1 cellular context compared by ENCODE assay signal in the genomic region with DNA sequence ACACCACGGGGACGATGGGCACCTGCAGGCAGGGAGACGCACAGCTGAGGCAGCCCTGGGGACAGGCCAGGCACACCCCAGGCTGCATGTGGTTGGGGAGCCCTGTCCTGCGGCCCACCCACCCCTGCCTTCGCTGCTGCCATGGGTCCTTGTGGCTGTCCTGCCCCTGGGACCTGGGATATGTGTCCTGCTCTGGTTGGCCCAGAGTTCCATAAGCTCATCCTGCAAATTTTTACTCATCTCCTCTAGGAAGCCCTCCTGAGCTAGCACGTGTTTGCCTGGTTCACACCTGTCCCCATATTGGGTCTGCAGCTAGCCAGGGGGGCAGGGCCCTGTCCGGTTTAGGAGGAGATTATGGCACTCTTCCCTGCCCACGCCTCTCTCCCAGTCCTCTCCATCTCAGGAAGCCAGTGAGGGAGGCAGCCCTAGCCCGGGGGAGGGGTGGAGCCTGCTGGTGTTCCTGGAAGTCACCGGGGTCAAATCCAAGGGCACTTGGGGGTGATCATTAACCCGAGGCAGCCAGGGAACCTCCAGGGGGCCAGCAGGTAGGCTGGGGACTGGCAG.
A peak's percentile ranks its signal among the peaks of the same experiment; 100 is the strongest.
TF ChIP-seq lines count a peak whose summit lies in the region.

No MANE protein-coding gene starts in this region.

TF ChIP-seq in HepG2, 621 proteins besides CTCF, POLR2A, EP300 and RAD21 (continued from another document and continues in another):
- TF ChIP-seq TEAD3 (CRISPR knock-in tag; optimal IDR thresholded peaks at IDR 0.05; ENCODE audit: borderline replicate concordance) = peak; percentile 43
- TF ChIP-seq, protein P1, sequence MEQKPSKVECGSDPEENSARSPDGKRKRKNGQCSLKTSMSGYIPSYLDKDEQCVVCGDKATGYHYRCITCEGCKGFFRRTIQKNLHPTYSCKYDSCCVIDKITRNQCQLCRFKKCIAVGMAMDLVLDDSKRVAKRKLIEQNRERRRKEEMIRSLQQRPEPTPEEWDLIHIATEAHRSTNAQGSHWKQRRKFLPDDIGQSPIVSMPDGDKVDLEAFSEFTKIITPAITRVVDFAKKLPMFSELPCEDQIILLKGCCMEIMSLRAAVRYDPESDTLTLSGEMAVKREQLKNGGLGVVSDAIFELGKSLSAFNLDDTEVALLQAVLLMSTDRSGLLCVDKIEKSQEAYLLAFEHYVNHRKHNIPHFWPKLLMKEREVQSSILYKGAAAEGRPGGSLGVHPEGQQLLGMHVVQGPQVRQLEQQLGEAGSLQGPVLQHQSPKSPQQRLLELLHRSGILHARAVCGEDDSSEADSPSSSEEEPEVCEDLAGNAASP (CRISPR knock-in tag; IDR thresholded peaks at IDR 0.05; ENCODE audit: borderline replicate concordance) = peak; percentile 80; the same call in 1 of the 2 replicates
- no peak for TF ChIP-seq MZF1 (CRISPR knock-in tag; IDR thresholded peaks at IDR 0.05; ENCODE audit: borderline replicate concordance)
- TF ChIP-seq ZNF792 (CRISPR knock-in tag; IDR thresholded peaks at IDR 0.05) = peak; percentile 44; the same call in 1 of the 2 replicates
- no peak for TF ChIP-seq NONO (IDR thresholded peaks at IDR 0.05)
- TF ChIP-seq NONO (CRISPR knock-in tag; conservative IDR thresholded peaks at IDR 0.05) = 0 out of 2 replicates have a peak, but pooled peaks have one; percentile 32
- TF ChIP-seq, protein P2, sequence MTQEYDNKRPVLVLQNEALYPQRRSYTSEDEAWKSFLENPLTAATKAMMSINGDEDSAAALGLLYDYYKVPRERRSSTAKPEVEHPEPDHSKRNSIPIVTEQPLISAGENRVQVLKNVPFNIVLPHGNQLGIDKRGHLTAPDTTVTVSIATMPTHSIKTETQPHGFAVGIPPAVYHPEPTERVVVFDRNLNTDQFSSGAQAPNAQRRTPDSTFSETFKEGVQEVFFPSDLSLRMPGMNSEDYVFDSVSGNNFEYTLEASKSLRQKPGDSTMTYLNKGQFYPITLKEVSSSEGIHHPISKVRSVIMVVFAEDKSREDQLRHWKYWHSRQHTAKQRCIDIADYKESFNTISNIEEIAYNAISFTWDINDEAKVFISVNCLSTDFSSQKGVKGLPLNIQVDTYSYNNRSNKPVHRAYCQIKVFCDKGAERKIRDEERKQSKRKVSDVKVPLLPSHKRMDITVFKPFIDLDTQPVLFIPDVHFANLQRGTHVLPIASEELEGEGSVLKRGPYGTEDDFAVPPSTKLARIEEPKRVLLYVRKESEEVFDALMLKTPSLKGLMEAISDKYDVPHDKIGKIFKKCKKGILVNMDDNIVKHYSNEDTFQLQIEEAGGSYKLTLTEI (CRISPR knock-in tag; conservative IDR thresholded peaks at IDR 0.05) = no peak
- TF ChIP-seq ZNF761 (CRISPR knock-in tag; conservative IDR thresholded peaks at IDR 0.05) = no peak
- peak; percentile 69 for TF ChIP-seq TBX2 (CRISPR knock-in tag; IDR thresholded peaks at IDR 0.05; ENCODE audit: borderline replicate concordance)
- peak; percentile 91 for TF ChIP-seq ESRRA (CRISPR knock-in tag; IDR thresholded peaks at IDR 0.05; ENCODE audit: low read depth)
- TF ChIP-seq ZNF12 (CRISPR knock-in tag; IDR thresholded peaks at IDR 0.05) = no peak
- 0 out of 2 replicates have a peak, but pooled peaks have one; percentile 44 for TF ChIP-seq HDAC1 (CRISPR knock-in tag; IDR thresholded peaks at IDR 0.05)
- peak; percentile 88 for TF ChIP-seq RXRA (CRISPR knock-in tag; IDR thresholded peaks at IDR 0.05)
- TF ChIP-seq NCOR1 (IDR thresholded peaks at IDR 0.05; ENCODE audit: borderline replicate concordance, low read length) = peak; percentile 60; the same call in 1 of the 2 replicates
- 0 out of 2 replicates have a peak, but pooled peaks have one; percentile 36 for TF ChIP-seq IRF2 (CRISPR knock-in tag; IDR thresholded peaks at IDR 0.05)
- peak; percentile 51; the same call in 1 of the 2 replicates for TF ChIP-seq FOSL2 (CRISPR knock-in tag; IDR thresholded peaks at IDR 0.05)
- no peak for TF ChIP-seq ZSCAN12 (CRISPR knock-in tag; IDR thresholded peaks at IDR 0.05)
- TF ChIP-seq, protein P3, sequence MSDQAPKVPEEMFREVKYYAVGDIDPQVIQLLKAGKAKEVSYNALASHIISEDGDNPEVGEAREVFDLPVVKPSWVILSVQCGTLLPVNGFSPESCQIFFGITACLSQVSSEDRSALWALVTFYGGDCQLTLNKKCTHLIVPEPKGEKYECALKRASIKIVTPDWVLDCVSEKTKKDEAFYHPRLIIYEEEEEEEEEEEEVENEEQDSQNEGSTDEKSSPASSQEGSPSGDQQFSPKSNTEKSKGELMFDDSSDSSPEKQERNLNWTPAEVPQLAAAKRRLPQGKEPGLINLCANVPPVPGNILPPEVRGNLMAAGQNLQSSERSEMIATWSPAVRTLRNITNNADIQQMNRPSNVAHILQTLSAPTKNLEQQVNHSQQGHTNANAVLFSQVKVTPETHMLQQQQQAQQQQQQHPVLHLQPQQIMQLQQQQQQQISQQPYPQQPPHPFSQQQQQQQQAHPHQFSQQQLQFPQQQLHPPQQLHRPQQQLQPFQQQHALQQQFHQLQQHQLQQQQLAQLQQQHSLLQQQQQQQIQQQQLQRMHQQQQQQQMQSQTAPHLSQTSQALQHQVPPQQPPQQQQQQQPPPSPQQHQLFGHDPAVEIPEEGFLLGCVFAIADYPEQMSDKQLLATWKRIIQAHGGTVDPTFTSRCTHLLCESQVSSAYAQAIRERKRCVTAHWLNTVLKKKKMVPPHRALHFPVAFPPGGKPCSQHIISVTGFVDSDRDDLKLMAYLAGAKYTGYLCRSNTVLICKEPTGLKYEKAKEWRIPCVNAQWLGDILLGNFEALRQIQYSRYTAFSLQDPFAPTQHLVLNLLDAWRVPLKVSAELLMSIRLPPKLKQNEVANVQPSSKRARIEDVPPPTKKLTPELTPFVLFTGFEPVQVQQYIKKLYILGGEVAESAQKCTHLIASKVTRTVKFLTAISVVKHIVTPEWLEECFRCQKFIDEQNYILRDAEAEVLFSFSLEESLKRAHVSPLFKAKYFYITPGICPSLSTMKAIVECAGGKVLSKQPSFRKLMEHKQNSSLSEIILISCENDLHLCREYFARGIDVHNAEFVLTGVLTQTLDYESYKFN (CRISPR knock-in tag; conservative IDR thresholded peaks at IDR 0.05) = peak; percentile 72
- TF ChIP-seq, protein P4, sequence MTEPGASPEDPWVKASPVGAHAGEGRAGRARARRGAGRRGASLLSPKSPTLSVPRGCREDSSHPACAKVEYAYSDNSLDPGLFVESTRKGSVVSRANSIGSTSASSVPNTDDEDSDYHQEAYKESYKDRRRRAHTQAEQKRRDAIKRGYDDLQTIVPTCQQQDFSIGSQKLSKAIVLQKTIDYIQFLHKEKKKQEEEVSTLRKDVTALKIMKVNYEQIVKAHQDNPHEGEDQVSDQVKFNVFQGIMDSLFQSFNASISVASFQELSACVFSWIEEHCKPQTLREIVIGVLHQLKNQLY (CRISPR knock-in tag; IDR thresholded peaks at IDR 0.05) = 0 out of 2 replicates have a peak, but pooled peaks have one; percentile 26
- TF ChIP-seq ELF1 (CRISPR knock-in tag; IDR thresholded peaks at IDR 0.05) = peak; percentile 53; the same call in 1 of the 2 replicates
- no peak for TF ChIP-seq TRIM24 (CRISPR knock-in tag; IDR thresholded peaks at IDR 0.05)
- peak; percentile 21; the same call in 1 of the 2 replicates for TF ChIP-seq ETV5 (CRISPR knock-in tag; IDR thresholded peaks at IDR 0.05; ENCODE audit: borderline replicate concordance)
- TF ChIP-seq ZSCAN21 (CRISPR knock-in tag; IDR thresholded peaks at IDR 0.05; ENCODE audit: borderline replicate concordance) = no peak
- TF ChIP-seq, protein P5, sequence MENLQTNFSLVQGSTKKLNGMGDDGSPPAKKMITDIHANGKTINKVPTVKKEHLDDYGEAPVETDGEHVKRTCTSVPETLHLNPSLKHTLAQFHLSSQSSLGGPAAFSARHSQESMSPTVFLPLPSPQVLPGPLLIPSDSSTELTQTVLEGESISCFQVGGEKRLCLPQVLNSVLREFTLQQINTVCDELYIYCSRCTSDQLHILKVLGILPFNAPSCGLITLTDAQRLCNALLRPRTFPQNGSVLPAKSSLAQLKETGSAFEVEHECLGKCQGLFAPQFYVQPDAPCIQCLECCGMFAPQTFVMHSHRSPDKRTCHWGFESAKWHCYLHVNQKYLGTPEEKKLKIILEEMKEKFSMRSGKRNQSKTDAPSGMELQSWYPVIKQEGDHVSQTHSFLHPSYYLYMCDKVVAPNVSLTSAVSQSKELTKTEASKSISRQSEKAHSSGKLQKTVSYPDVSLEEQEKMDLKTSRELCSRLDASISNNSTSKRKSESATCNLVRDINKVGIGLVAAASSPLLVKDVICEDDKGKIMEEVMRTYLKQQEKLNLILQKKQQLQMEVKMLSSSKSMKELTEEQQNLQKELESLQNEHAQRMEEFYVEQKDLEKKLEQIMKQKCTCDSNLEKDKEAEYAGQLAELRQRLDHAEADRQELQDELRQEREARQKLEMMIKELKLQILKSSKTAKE (CRISPR knock-in tag; IDR thresholded peaks at IDR 0.05; ENCODE audit: borderline replicate concordance) = peak; percentile 83
- 0 out of 2 replicates have a peak, but pooled peaks have one; percentile 32 for TF ChIP-seq HNRNPL (IDR thresholded peaks at IDR 0.05; ENCODE audit: low read depth, low read length)
- TF ChIP-seq MXI1 (IDR thresholded peaks at IDR 0.05; ENCODE audit: borderline replicate concordance, low read depth, low read length) = peak; percentile 17; the same call in 1 of the 3 replicates
- TF ChIP-seq EED (CRISPR knock-in tag; IDR thresholded peaks at IDR 0.05) = no peak
- TF ChIP-seq ZNF367 (CRISPR knock-in tag; IDR thresholded peaks at IDR 0.05; ENCODE audit: borderline replicate concordance) = no peak
- peak; percentile 30; the same call in 1 of the 2 replicates for TF ChIP-seq MED1 (CRISPR knock-in tag; IDR thresholded peaks at IDR 0.05)
- TF ChIP-seq MEF2D (CRISPR knock-in tag; IDR thresholded peaks at IDR 0.05) = peak; percentile 36; the same call in 1 of the 2 replicates
- TF ChIP-seq ZNF234 (CRISPR knock-in tag; conservative IDR thresholded peaks at IDR 0.05) = no peak
- TF ChIP-seq, protein P6, sequence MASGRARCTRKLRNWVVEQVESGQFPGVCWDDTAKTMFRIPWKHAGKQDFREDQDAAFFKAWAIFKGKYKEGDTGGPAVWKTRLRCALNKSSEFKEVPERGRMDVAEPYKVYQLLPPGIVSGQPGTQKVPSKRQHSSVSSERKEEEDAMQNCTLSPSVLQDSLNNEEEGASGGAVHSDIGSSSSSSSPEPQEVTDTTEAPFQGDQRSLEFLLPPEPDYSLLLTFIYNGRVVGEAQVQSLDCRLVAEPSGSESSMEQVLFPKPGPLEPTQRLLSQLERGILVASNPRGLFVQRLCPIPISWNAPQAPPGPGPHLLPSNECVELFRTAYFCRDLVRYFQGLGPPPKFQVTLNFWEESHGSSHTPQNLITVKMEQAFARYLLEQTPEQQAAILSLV (CRISPR knock-in tag; IDR thresholded peaks at IDR 0.05; ENCODE audit: borderline replicate concordance) = no peak
- TF ChIP-seq ZNF260 (CRISPR knock-in tag; IDR thresholded peaks at IDR 0.05; ENCODE audit: borderline replicate concordance, low read depth) = no peak
- TF ChIP-seq PHF20 (CRISPR knock-in tag; IDR thresholded peaks at IDR 0.05) = no peak
- TF ChIP-seq, protein P7, sequence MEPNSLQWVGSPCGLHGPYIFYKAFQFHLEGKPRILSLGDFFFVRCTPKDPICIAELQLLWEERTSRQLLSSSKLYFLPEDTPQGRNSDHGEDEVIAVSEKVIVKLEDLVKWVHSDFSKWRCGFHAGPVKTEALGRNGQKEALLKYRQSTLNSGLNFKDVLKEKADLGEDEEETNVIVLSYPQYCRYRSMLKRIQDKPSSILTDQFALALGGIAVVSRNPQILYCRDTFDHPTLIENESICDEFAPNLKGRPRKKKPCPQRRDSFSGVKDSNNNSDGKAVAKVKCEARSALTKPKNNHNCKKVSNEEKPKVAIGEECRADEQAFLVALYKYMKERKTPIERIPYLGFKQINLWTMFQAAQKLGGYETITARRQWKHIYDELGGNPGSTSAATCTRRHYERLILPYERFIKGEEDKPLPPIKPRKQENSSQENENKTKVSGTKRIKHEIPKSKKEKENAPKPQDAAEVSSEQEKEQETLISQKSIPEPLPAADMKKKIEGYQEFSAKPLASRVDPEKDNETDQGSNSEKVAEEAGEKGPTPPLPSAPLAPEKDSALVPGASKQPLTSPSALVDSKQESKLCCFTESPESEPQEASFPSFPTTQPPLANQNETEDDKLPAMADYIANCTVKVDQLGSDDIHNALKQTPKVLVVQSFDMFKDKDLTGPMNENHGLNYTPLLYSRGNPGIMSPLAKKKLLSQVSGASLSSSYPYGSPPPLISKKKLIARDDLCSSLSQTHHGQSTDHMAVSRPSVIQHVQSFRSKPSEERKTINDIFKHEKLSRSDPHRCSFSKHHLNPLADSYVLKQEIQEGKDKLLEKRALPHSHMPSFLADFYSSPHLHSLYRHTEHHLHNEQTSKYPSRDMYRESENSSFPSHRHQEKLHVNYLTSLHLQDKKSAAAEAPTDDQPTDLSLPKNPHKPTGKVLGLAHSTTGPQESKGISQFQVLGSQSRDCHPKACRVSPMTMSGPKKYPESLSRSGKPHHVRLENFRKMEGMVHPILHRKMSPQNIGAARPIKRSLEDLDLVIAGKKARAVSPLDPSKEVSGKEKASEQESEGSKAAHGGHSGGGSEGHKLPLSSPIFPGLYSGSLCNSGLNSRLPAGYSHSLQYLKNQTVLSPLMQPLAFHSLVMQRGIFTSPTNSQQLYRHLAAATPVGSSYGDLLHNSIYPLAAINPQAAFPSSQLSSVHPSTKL (CRISPR knock-in tag; IDR thresholded peaks at IDR 0.05) = peak; percentile 69; the same call in 1 of the 2 replicates
- TF ChIP-seq, protein P8, sequence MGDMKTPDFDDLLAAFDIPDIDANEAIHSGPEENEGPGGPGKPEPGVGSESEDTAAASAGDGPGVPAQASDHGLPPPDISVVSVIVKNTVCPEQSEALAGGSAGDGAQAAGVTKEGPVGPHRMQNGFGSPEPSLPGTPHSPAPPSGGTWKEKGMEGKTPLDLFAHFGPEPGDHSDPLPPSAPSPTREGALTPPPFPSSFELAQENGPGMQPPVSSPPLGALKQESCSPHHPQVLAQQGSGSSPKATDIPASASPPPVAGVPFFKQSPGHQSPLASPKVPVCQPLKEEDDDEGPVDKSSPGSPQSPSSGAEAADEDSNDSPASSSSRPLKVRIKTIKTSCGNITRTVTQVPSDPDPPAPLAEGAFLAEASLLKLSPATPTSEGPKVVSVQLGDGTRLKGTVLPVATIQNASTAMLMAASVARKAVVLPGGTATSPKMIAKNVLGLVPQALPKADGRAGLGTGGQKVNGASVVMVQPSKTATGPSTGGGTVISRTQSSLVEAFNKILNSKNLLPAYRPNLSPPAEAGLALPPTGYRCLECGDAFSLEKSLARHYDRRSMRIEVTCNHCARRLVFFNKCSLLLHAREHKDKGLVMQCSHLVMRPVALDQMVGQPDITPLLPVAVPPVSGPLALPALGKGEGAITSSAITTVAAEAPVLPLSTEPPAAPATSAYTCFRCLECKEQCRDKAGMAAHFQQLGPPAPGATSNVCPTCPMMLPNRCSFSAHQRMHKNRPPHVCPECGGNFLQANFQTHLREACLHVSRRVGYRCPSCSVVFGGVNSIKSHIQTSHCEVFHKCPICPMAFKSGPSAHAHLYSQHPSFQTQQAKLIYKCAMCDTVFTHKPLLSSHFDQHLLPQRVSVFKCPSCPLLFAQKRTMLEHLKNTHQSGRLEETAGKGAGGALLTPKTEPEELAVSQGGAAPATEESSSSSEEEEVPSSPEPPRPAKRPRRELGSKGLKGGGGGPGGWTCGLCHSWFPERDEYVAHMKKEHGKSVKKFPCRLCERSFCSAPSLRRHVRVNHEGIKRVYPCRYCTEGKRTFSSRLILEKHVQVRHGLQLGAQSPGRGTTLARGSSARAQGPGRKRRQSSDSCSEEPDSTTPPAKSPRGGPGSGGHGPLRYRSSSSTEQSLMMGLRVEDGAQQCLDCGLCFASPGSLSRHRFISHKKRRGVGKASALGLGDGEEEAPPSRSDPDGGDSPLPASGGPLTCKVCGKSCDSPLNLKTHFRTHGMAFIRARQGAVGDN (CRISPR knock-in tag; IDR thresholded peaks at IDR 0.05) = peak; percentile 39; the same call in 1 of the 2 replicates
- TF ChIP-seq ZNF138 (CRISPR knock-in tag; IDR thresholded peaks at IDR 0.05; ENCODE audit: low read depth) = no peak
